14 cellular contexts compared by ENCODE assay signal in the genomic region with DNA sequence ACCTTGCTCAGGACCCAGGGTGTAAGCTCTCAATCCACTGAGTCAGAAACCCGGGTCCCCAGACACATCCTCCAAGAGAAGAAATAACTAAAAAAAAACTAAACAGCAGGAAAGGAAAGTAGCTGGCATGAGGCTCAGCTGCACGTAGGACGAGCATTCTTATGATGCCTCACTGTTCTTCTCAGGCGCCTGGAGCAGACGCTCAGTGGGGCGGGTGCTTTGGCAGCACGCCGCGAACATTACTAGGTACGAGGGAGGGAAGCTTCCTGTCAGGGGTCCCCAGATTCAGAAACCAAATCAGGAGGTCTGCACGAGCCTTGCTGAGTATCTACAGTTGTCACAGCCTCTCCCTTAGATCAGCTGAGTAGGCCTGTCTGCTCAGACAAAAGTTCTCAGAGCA.
DNase-seq lines count a peak whose midpoint lies in the region; ATAC-seq and TF ChIP-seq lines count a peak whose summit lies in the region.
"Had no signal": no experiment of that assay in that cellular context is flagged by ENCODE, and none has a peak within 500 bp of the region (broad histone marks: within the 10 kb centered on the region; RNA-seq: fewer than 3 reads in every experiment).

No MANE protein-coding gene starts in this region.

- no peak for DNase-seq in CD4-positive, alpha-beta T cell
- DNase-seq in activated T-helper 2 cell treated with anti-CD3 and anti-CD28 coated beads, Interferon-gamma antibody, Interleukin-2, Interleukin-4, amounts not matched to agents 10 μg/mL and 5 μg/mL and 100 μg/mL, durations not matched to agents 14 hours and 24 hours and 36 hours (ENCODE audit: low spot score) = no peak
- no peak for DNase-seq in natural killer cell
- DNase-seq in heart left ventricle = no peak
- DNase-seq in activated CD8-positive, alpha-beta memory T cell treated with anti-CD3 and anti-CD28 coated beads, Interleukin-2, amount 50 U/mL, for 48 hours = no peak
- DNase-seq in NK-92 (lab: John Stamatoyannopoulos, UW; ENCODE audit: unreplicated experiment) = no peak
- DNase-seq: amygdala; effector memory CD4-positive, alpha-beta T cell; NCI-H526; pancreas; SHP77; stimulated activated CD4-positive, alpha-beta T cell treated with anti-CD3 and anti-CD28 coated beads, Interleukin-1b, Interleukin-23, amount 100 ng/mL, for 48 hours had no signal

- 78 to 86% (median 84%) methylated on average over 10 to 11 of the region's 11 CpGs for WGBS in heart left ventricle, 4 donors

- no peaks in the 10 kb centered on the region for H3K27me3 Mint-ChIP-seq in CD4-positive, alpha-beta T cell
- H3K27me3 Mint-ChIP-seq in activated T-helper 2 cell treated with anti-CD3 and anti-CD28 coated beads, Interferon-gamma antibody, Interleukin-2, Interleukin-4, amounts not matched to agents 10 μg/mL and 5 μg/mL and 100 μg/mL, durations not matched to agents 14 hours and 24 hours and 36 hours (ENCODE audit: low read depth) = no peaks in the 10 kb centered on the region
- no peaks in the 10 kb centered on the region for H3K27me3 Mint-ChIP-seq in natural killer cell (ENCODE audit: low read depth in 2 of 2)

- H3K4me3 ChIP-seq in GM08714 (ENCODE audit: low read length) = peak overlapping the region; percentile 84; the same call in 1 of the 2 replicates
- no peak overlapping the region for H3K4me3 ChIP-seq in heart left ventricle
- H3K4me3 ChIP-seq: pancreas had no signal

- H3K4me3 Mint-ChIP-seq in CD4-positive, alpha-beta T cell = no peak overlapping the region
- no peak overlapping the region for H3K4me3 Mint-ChIP-seq in activated T-helper 2 cell treated with anti-CD3 and anti-CD28 coated beads, Interferon-gamma antibody, Interleukin-2, Interleukin-4, amounts not matched to agents 10 μg/mL and 5 μg/mL and 100 μg/mL, durations not matched to agents 14 hours and 24 hours and 36 hours (ENCODE audit: low read depth)
- peak overlapping the region; percentile 47 for H3K4me3 Mint-ChIP-seq in natural killer cell

- H3K36me3 Mint-ChIP-seq in CD4-positive, alpha-beta T cell (ENCODE audit: low read depth) = peaks cover 99% of the 10 kb centered on the region
- H3K36me3 Mint-ChIP-seq in activated T-helper 2 cell treated with anti-CD3 and anti-CD28 coated beads, Interferon-gamma antibody, Interleukin-2, Interleukin-4, amounts not matched to agents 10 μg/mL and 5 μg/mL and 100 μg/mL, durations not matched to agents 14 hours and 24 hours and 36 hours (ENCODE audit: low read depth) = peaks cover 97% of the 10 kb centered on the region
- no peaks in the 10 kb centered on the region for H3K36me3 Mint-ChIP-seq in natural killer cell

- H3K9me3 Mint-ChIP-seq in CD4-positive, alpha-beta T cell = no peaks in the 10 kb centered on the region
- H3K9me3 Mint-ChIP-seq in activated T-helper 2 cell treated with anti-CD3 and anti-CD28 coated beads, Interferon-gamma antibody, Interleukin-2, Interleukin-4, amounts not matched to agents 10 μg/mL and 5 μg/mL and 100 μg/mL, durations not matched to agents 14 hours and 24 hours and 36 hours = peaks cover 4% of the 10 kb centered on the region
- H3K9me3 Mint-ChIP-seq in natural killer cell = peaks cover 0 to 4% of the 10 kb centered on the region in 2 donors

- no peak for TF ChIP-seq POLR2A in heart left ventricle (IDR thresholded peaks at IDR 0.05)

- H3K27ac Mint-ChIP-seq in CD4-positive, alpha-beta T cell = peak overlapping the region; percentile 73
- H3K27ac Mint-ChIP-seq in activated T-helper 2 cell treated with anti-CD3 and anti-CD28 coated beads, Interferon-gamma antibody, Interleukin-2, Interleukin-4, amounts not matched to agents 10 μg/mL and 5 μg/mL and 100 μg/mL, durations not matched to agents 14 hours and 24 hours and 36 hours = peak overlapping the region; percentile 58
- H3K27ac Mint-ChIP-seq in natural killer cell = peak overlapping the region; percentile 73 to 91

- CTCF ChIA-PET in CD4-positive, alpha-beta T cell (lab: Charles Lee) = interaction anchor here (1.9 kb wide), 1 partner anchor 25 kb away, joined by 4 read pairs; no protein-coding TSS in a partner anchor

- no peak for TF ChIP-seq CTCF in CD4-positive, alpha-beta T cell (IDR thresholded peaks at IDR 0.05)
- no peak for TF ChIP-seq CTCF in natural killer cell (IDR thresholded peaks at IDR 0.05)
- TF ChIP-seq CTCF in heart left ventricle (IDR thresholded peaks at IDR 0.05) = no peak

- peaks cover 0 to 46% (median 3%) of the 10 kb centered on the region in 9 donors for H3K36me3 ChIP-seq in heart left ventricle

- no peak for ATAC-seq in CD4-positive, alpha-beta T cell (ENCODE audit: poor library complexity)
- no peak for ATAC-seq in natural killer cell
- ATAC-seq in heart left ventricle = no peak
- ATAC-seq: pancreas, sciatic nerve had no signal

- H3K4me1 ChIP-seq in heart left ventricle = peaks cover 0 to 76% (median 3%) of the 10 kb centered on the region in 12 donors
- H3K4me1 ChIP-seq: pancreas had no signal

- POLR2A ChIA-PET in CD4-positive, alpha-beta T cell (lab: Charles Lee) = interaction anchor here (1.0 kb wide), 1 partner anchor 20 kb away, joined by 3 read pairs; no protein-coding TSS in a partner anchor

- intact Hi-C loops in CD4-positive, alpha-beta T cell (cut with DNase I, micrococcal nuclease) = loop anchor here in 1 of 2 experiments (5.0 kb wide), 1 partner anchor 82 kb away; no protein-coding TSS in a partner anchor
- intact Hi-C loops in activated T-helper 2 cell treated with anti-CD3 and anti-CD28 coated beads, Interferon-gamma antibody, Interleukin-2, Interleukin-4, amounts not matched to agents 10 μg/mL and 5 μg/mL and 100 μg/mL, durations not matched to agents 14 hours and 24 hours and 36 hours (cut with micrococcal nuclease) = no loop called here
- intact Hi-C loops in natural killer cell (cut with micrococcal nuclease) = no loop called here
- intact Hi-C loops in heart left ventricle (cut with DNase I) = no loop called here

- H3K27ac ChIP-seq in CD4-positive, alpha-beta T cell (ENCODE audit: low read depth, low read length) = no peak overlapping the region
- no peak overlapping the region for H3K27ac ChIP-seq in heart left ventricle
- H3K27ac ChIP-seq: pancreas had no signal

- no peaks in the 10 kb centered on the region for H3K27me3 ChIP-seq in CD4-positive, alpha-beta T cell (ENCODE audit: control insufficient read depth, insufficient read depth, low read length)
- H3K27me3 ChIP-seq in heart left ventricle = no peaks in the 10 kb centered on the region
- H3K27me3 ChIP-seq: pancreas had no signal

- no peaks in the 10 kb centered on the region for H3K9me3 ChIP-seq in CD4-positive, alpha-beta T cell (ENCODE audit: control insufficient read depth, low read length)
- peaks cover 0 to 9% (median 0%) of the 10 kb centered on the region in 12 donors for H3K9me3 ChIP-seq in heart left ventricle
- H3K9me3 ChIP-seq: pancreas had no signal

- peaks cover 52% of the 10 kb centered on the region for H3K4me1 Mint-ChIP-seq in CD4-positive, alpha-beta T cell (ENCODE audit: low read depth)
- peaks cover 36% of the 10 kb centered on the region for H3K4me1 Mint-ChIP-seq in activated T-helper 2 cell treated with anti-CD3 and anti-CD28 coated beads, Interferon-gamma antibody, Interleukin-2, Interleukin-4, amounts not matched to agents 10 μg/mL and 5 μg/mL and 100 μg/mL, durations not matched to agents 14 hours and 24 hours and 36 hours (ENCODE audit: low read depth)
- H3K4me1 Mint-ChIP-seq in natural killer cell = peaks cover 72 to 79% of the 10 kb centered on the region in 2 donors
